In the genomic region with DNA sequence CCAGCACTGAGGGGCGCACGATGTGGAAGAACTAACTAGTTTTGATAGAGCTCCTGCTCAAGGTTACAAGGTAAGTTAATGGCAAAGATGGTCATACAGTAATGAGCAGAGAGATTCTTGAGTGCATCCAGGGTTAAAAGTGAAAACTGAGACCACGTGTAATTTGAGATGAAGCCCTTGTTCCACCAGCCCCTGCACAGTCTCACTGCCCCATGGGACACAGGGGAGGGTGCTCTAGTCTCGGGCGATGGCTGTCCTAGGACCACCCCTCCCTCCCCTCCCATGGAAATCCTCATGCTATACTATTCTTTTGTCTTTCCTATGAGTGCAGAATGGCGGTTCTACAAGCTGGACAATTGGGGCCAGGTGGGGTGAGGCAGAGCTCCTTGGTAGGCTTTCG, we compare ENCODE assay signal across 15 cellular contexts. TPM values are rescaled to one million over a fixed set of nuclear protein-coding genes. Genes with fewer than 3 reads are reported as not detected.
DNase-seq lines count a peak whose midpoint lies in the region; ATAC-seq and TF ChIP-seq lines count a peak whose summit lies in the region.
"Had no signal": no experiment of that assay in that cellular context is flagged by ENCODE, and none has a peak within 500 bp of the region (broad histone marks: within the 10 kb centered on the region; RNA-seq: fewer than 3 reads in every experiment).

No MANE protein-coding gene starts in this region.

- POLR2A ChIA-PET in RWPE1 (lab: Yijun Ruan, JAX; ENCODE audit: low non-redundant PET), result no interaction called here

- WGBS in thyroid gland, 2 donors, result 31 to 55% methylated on average over 4 to 6 of the region's 7 CpGs

- H3K4me1 ChIP-seq in thyroid gland, result peaks cover 17 to 48% of the 10 kb centered on the region in 2 donors
- H3K4me1 ChIP-seq: colonic mucosa had no signal

- ATAC-seq in activated T-cell treated with anti-CD3 and anti-CD28 coated beads, Interleukin-2, amount 50 U/mL, for 72 hours (replicated peaks in 1 of 2), result no peak
- ATAC-seq in HG02678 (IDR thresholded peaks at IDR 0.05; ENCODE audit: unreplicated experiment), result no peak

- no peaks in the 10 kb centered on the region for H3K27me3 Mint-ChIP-seq in activated T-cell treated with anti-CD3 and anti-CD28 coated beads, Interleukin-2, amount 50 U/mL, for 72 hours (ENCODE audit: low read depth)

- H3K27ac ChIP-seq in RWPE1 (peak overlapping the region; percentile 96), thyroid gland (peak overlapping the region in 2 of 3 donors; percentile 71 to 79)
- H3K27ac ChIP-seq: colonic mucosa, uterus, WERI-Rb-1 had no signal

- H3K9me3 Mint-ChIP-seq in activated T-cell treated with anti-CD3 and anti-CD28 coated beads, Interleukin-2, amount 50 U/mL, for 72 hours, result no peaks in the 10 kb centered on the region

- peak overlapping the region; percentile 75 to 79 for H3K4me3 Mint-ChIP-seq in activated T-cell treated with anti-CD3 and anti-CD28 coated beads, Interleukin-2, amount 50 U/mL, for 72 hours

- no peaks in the 10 kb centered on the region for H3K9me3 ChIP-seq in thyroid gland
- H3K9me3 ChIP-seq: colonic mucosa, uterus had no signal

- H3K27ac Mint-ChIP-seq in activated T-cell treated with anti-CD3 and anti-CD28 coated beads, Interleukin-2, amount 50 U/mL, for 72 hours, result peak overlapping the region; percentile 46

- H3K4me3 ChIP-seq in fibroblast of pulmonary artery (replicated peaks; ENCODE audit: low read depth, low read length) (peak overlapping the region; percentile 30), thyroid gland (replicated peaks in 1 of 3) (no peak overlapping the region)
- H3K4me3 ChIP-seq: colonic mucosa, uterus had no signal

- DNase-seq in activated T-cell treated with anti-CD3 and anti-CD28 coated beads, Interleukin-2, amount 50 U/mL, for 72 hours, result no peak
- no peak for DNase-seq in activated T-cell treated with anti-CD3 and anti-CD28 coated beads, Interleukin-2, amount 50 U/mL, for 48 hours
- DNase-seq in RWPE1 (ENCODE audit: low spot score), result no peak
- DNase-seq in fibroblast of pulmonary artery (ENCODE audit: low read depth), result no peak
- DNase-seq in thyroid gland, result peak; percentile 29 to 33
- DNase-seq in occipital lobe (lab: John Stamatoyannopoulos, UW), result no peak
- no peak for DNase-seq in dermis blood vessel endothelial cell
- DNase-seq: activated gamma-delta T cell treated with Interleukin-2 at 50 U/mL for 16 hours, colonic mucosa, NCI-H524, SHP77 treated with DMSO at 0.1 percent for 48 hours, uterus, WERI-Rb-1 had no signal

- no peak for TF ChIP-seq CTCF in RWPE1 (conservative IDR thresholded peaks at IDR 0.05; ENCODE audit: low read depth)
- no peak for TF ChIP-seq CTCF in fibroblast of pulmonary artery (IDR thresholded peaks at IDR 0.05; ENCODE audit: low read length, missing control alignments)
- no peak for TF ChIP-seq CTCF in thyroid gland (IDR thresholded peaks at IDR 0.05)

- no peaks in the 10 kb centered on the region for H3K27me3 ChIP-seq in thyroid gland
- H3K27me3 ChIP-seq: colonic mucosa, uterus had no signal

- H3K36me3 Mint-ChIP-seq in activated T-cell treated with anti-CD3 and anti-CD28 coated beads, Interleukin-2, amount 50 U/mL, for 72 hours (ENCODE audit: insufficient read depth in 2 of 2), result peaks cover 3 to 5% of the 10 kb centered on the region in 2 donors

- CTCF ChIA-PET in RWPE1 (lab: Yijun Ruan, JAX), result no interaction called here

- intact Hi-C loops in thyroid gland (cut with DNase I), result no loop called here

- no peaks in the 10 kb centered on the region for H3K36me3 ChIP-seq in thyroid gland
- H3K36me3 ChIP-seq: colonic mucosa, uterus had no signal

- H3K4me1 Mint-ChIP-seq in activated T-cell treated with anti-CD3 and anti-CD28 coated beads, Interleukin-2, amount 50 U/mL, for 72 hours (ENCODE audit: low read depth), result peaks cover 66% of the 10 kb centered on the region

- TF ChIP-seq POLR2A in thyroid gland (IDR thresholded peaks at IDR 0.05), result no peak

RNA-seq across cellular contexts. Expression of gene G6PD, which starts 1.8 kb away (rescaled TPM):
- 10 to 100 TPM; 46.9 to 47.3 TPM for total RNA-seq in activated T-cell treated with anti-CD3 and anti-CD28 coated beads, Interleukin-2, amount 50 U/mL, for 72 hours
- total RNA-seq in thyroid gland (100 to 1,000 TPM in 2 of 4 donors, 10 to 100 TPM in 2; 47.2 to 288 (median 158) TPM), occipital lobe (17.3 TPM), dermis blood vessel endothelial cell (29.1 and 117 TPM in 2 replicates)

RNA-seq across cellular contexts. Expression of gene IKBKG, which starts 2.5 kb away (rescaled TPM):
- 10 to 100 TPM; 38.4 to 39.4 TPM for total RNA-seq in activated T-cell treated with anti-CD3 and anti-CD28 coated beads, Interleukin-2, amount 50 U/mL, for 72 hours
- total RNA-seq in thyroid gland (10 to 100 TPM; 14.4 to 24.3 (median 16.8) TPM), occipital lobe (5.5 TPM), dermis blood vessel endothelial cell (15.5 and 22.1 TPM in 2 replicates)

RNA-seq across cellular contexts. Expression of gene FAM3A, which starts 28.9 kb away (rescaled TPM):
- 10 to 100 TPM; 31.2 to 32.9 TPM for total RNA-seq in activated T-cell treated with anti-CD3 and anti-CD28 coated beads, Interleukin-2, amount 50 U/mL, for 72 hours
- total RNA-seq in thyroid gland (10 to 100 TPM; 56.3 to 67.7 (median 65.3) TPM), occipital lobe (8.1 TPM), dermis blood vessel endothelial cell (25.5 and 27.7 TPM in 2 replicates)

RNA-seq across cellular contexts. Expression of gene CTAG1A, which starts 40.0 kb away (rescaled TPM):
- total RNA-seq in activated T-cell treated with anti-CD3 and anti-CD28 coated beads, Interleukin-2, amount 50 U/mL, for 72 hours, result not detected
- not detected for total RNA-seq in thyroid gland
- total RNA-seq in occipital lobe, result not detected
- total RNA-seq in dermis blood vessel endothelial cell, result not detected in 2 replicates
- total RNA-seq: colonic mucosa, skeletal muscle tissue, uterus had no signal

RNA-seq across cellular contexts. Expression of gene SLC10A3, which starts 54.5 kb away (rescaled TPM):
- total RNA-seq in activated T-cell treated with anti-CD3 and anti-CD28 coated beads, Interleukin-2, amount 50 U/mL, for 72 hours, result 10 to 100 TPM; 19.9 to 25.1 TPM
- total RNA-seq in thyroid gland (10 to 100 TPM; 21.9 to 40.6 (median 29.3) TPM), occipital lobe (3.4 TPM), dermis blood vessel endothelial cell (22.1 and 39.9 TPM in 2 replicates)

Comparison
In these comparisons a context has a peak if more than half of its experiments do, and no peak if none do; other contexts are left out.
1. DNase-seq: peak in thyroid gland (2 of 2); none in activated T-cell treated with anti-CD3 and anti-CD28 coated beads, Interleukin-2, amount 50 U/mL, for 72 hours (0 of 2), activated T-cell treated with anti-CD3 and anti-CD28 coated beads, Interleukin-2, amount 50 U/mL, for 48 hours (0 of 2), RWPE1 (single experiment), fibroblast of pulmonary artery (single experiment), occipital lobe (single experiment) and dermis blood vessel endothelial cell (single experiment).